Comparison of ENCODE assay signal across 21 cellular contexts in genomic region chr9:84843175-84843824, GRCh38.
DNase-seq lines count a peak whose midpoint lies in the region; ATAC-seq and TF ChIP-seq lines count a peak whose summit lies in the region.
"Had no signal": no experiment of that assay in that cellular context is flagged by ENCODE, and none has a peak within 500 bp of the region (broad histone marks: within the 10 kb centered on the region; RNA-seq: fewer than 3 reads in every experiment).

No MANE protein-coding gene starts in this region.

- DNase-seq in WTC11 (ENCODE audit: low spot score) (no peak), colonic mucosa (peak; percentile 47), mesendoderm (peak; percentile 33), transverse colon (peak; percentile 19), NCI-H2029 treated with DMSO at 0.1 percent for 48 hours (lab: John Stamatoyannopoulos, UW) (no peak), NCI-H2171 (lab: John Stamatoyannopoulos, UW) (no peak), NCI-H1048 (lab: John Stamatoyannopoulos, UW) (no peak)
- DNase-seq: BE2C; C1 segment of cervical spinal cord; CD4-positive, CD25-positive, alpha-beta regulatory T cell; CD8-positive, alpha-beta memory T cell; COR-L47; DMS 273 treated with DMSO at 0.1 percent for 48 hours; DMS53; DND-41; EL; GOT3; H9; IMR-90 had no signal

- H3K9me3 ChIP-seq in colonic mucosa (no peaks in the 10 kb centered on the region), transverse colon (no peaks in the 10 kb centered on the region)
- H3K9me3 ChIP-seq: BE2C had no signal

- no peak overlapping the region for H2BK15ac ChIP-seq in mesendoderm (replicated peaks; ENCODE audit: low read depth)

- H3K27ac Mint-ChIP-seq in WTC11: no peak overlapping the region
- H3K27ac Mint-ChIP-seq: CD4-positive, CD25-positive, alpha-beta regulatory T cell; CD8-positive, alpha-beta memory T cell; H9 had no signal

- H3K18ac ChIP-seq in mesendoderm (ENCODE audit: low read length): no peak overlapping the region

- no peak for TF ChIP-seq POLR2A in transverse colon (IDR thresholded peaks at IDR 0.05)

- no peak overlapping the region for H4K5ac ChIP-seq in mesendoderm (ENCODE audit: low read length)

- H2AK5ac ChIP-seq in mesendoderm (ENCODE audit: low read length): no peak overlapping the region

- H3K9ac ChIP-seq in colonic mucosa (ENCODE audit: low read depth in 2 of 2, low read length in 2 of 2) (no peak overlapping the region), mesendoderm (ENCODE audit: low read length) (no peak overlapping the region)

- H3K4me1 ChIP-seq in colonic mucosa (no peaks in the 10 kb centered on the region), mesendoderm (ENCODE audit: control insufficient read depth, low read depth, low read length) (no peaks in the 10 kb centered on the region), transverse colon (peaks cover 0 to 12% (median 0%) of the 10 kb centered on the region in 4 donors)
- H3K4me1 ChIP-seq: BE2C had no signal

- CTCF ChIA-PET in WTC11 (lab: Charles Lee): interaction anchor here (0.5 kb wide), 1 partner anchor 11 kb away, joined by 5 read pairs; no protein-coding TSS in a partner anchor

- no peak overlapping the region for H4K8ac ChIP-seq in mesendoderm (ENCODE audit: low read depth, low read length)

- H3K4me3 Mint-ChIP-seq in WTC11: no peak overlapping the region
- H3K4me3 Mint-ChIP-seq: CD4-positive, CD25-positive, alpha-beta regulatory T cell; CD8-positive, alpha-beta memory T cell; H9 had no signal

- H3K4me1 Mint-ChIP-seq in WTC11: peaks cover 41% of the 10 kb centered on the region
- H3K4me1 Mint-ChIP-seq: CD4-positive, CD25-positive, alpha-beta regulatory T cell; CD8-positive, alpha-beta memory T cell had no signal

- no peak overlapping the region for H3K4me2 ChIP-seq in mesendoderm (ENCODE audit: low read length)

- no peak for ATAC-seq in WTC11
- ATAC-seq: K562 had no signal

- H2BK5ac ChIP-seq in mesendoderm (ENCODE audit: low read length): no peak overlapping the region

- POLR2A ChIA-PET in WTC11 (lab: Charles Lee): no interaction called here

- no peak for TF ChIP-seq EP300 in transverse colon (IDR thresholded peaks at IDR 0.05; ENCODE audit: low read depth)

- in situ Hi-C loops in transverse colon (cut with MboI; ENCODE audit: low pct_ligation_motif_present in 1 of 4, low pct_unique_long_range_greater_than_20kb in 1 of 4, low sequenced_read_pairs in 3 of 4): no loop called here

- H3K23ac ChIP-seq in mesendoderm (ENCODE audit: low read length): no peak overlapping the region

- WGBS in mesendoderm (ENCODE audit: extremely low coverage, insufficient coverage, low lambda C conversion rate): no CpG with 5 or more reads among the region's 5 CpGs
- WGBS in transverse colon (ENCODE audit: low coverage in 1 of 2), 2 donors: 29 to 50% methylated on average over 1 to 5 of the region's 5 CpGs

- H3K36me3 ChIP-seq in colonic mucosa: no peaks in the 10 kb centered on the region
- no peaks in the 10 kb centered on the region for H3K36me3 ChIP-seq in mesendoderm (ENCODE audit: control insufficient read depth, insufficient read depth, low read length)
- no peaks in the 10 kb centered on the region for H3K36me3 ChIP-seq in transverse colon
- H3K36me3 ChIP-seq: BE2C had no signal

- no peak overlapping the region for H2BK120ac ChIP-seq in mesendoderm (ENCODE audit: low read depth, low read length)

- no peak for TF ChIP-seq CTCF in WTC11 (IDR thresholded peaks at IDR 0.05)
- TF ChIP-seq CTCF in colonic mucosa (IDR thresholded peaks at IDR 0.05): no peak
- no peak for TF ChIP-seq CTCF in transverse colon (IDR thresholded peaks at IDR 0.05)

- H3K4me3 ChIP-seq in colonic mucosa (no peak overlapping the region), mesendoderm (ENCODE audit: low read length) (no peak overlapping the region), transverse colon (no peak overlapping the region)
- H3K4me3 ChIP-seq: K562 had no signal

- H3K27me3 Mint-ChIP-seq in WTC11 (ENCODE audit: low read depth): peaks cover 56% of the 10 kb centered on the region
- H3K27me3 Mint-ChIP-seq: CD4-positive, CD25-positive, alpha-beta regulatory T cell had no signal

- intact Hi-C loops in colonic mucosa (cut with DNase I): no loop called here
- intact Hi-C loops in transverse colon (cut with DNase I; ENCODE audit: low total_unique reads): no loop called here

- no peak overlapping the region for H3K27ac ChIP-seq in colonic mucosa
- H3K27ac ChIP-seq in mesendoderm (ENCODE audit: low read depth, low read length): no peak overlapping the region
- H3K27ac ChIP-seq in transverse colon: no peak overlapping the region
- H3K27ac ChIP-seq: HL-60 had no signal

- H3K4ac ChIP-seq in mesendoderm (ENCODE audit: low read depth, low read length): no peak overlapping the region

- no peak overlapping the region for H3K56ac ChIP-seq in mesendoderm (ENCODE audit: low read length)

- H3K9me3 Mint-ChIP-seq in WTC11: peaks cover 8% of the 10 kb centered on the region

- H3K79me1 ChIP-seq in mesendoderm (ENCODE audit: low read length): no peaks in the 10 kb centered on the region

- no peaks in the 10 kb centered on the region for H3K79me2 ChIP-seq in mesendoderm (ENCODE audit: control insufficient read depth, insufficient read depth, low read length)

- no peaks in the 10 kb centered on the region for H3K27me3 ChIP-seq in colonic mucosa
- no peaks in the 10 kb centered on the region for H3K27me3 ChIP-seq in mesendoderm (ENCODE audit: insufficient read depth, low read length, poor library complexity)
- H3K27me3 ChIP-seq in transverse colon: no peaks in the 10 kb centered on the region
- H3K27me3 ChIP-seq: BE2C had no signal

- H3K36me3 Mint-ChIP-seq in WTC11: peaks cover 4% of the 10 kb centered on the region; the same call in 1 of the 2 replicates
- H3K36me3 Mint-ChIP-seq: CD4-positive, CD25-positive, alpha-beta regulatory T cell; CD8-positive, alpha-beta memory T cell had no signal

TF ChIP-seq in WTC11, 78 proteins besides CTCF, POLR2A, EP300 and RAD21:
- TF ChIP-seq USF2 (CRISPR knock-in tag; IDR thresholded peaks at IDR 0.05) (peak; percentile 43), E2F4 (CRISPR knock-in tag; IDR thresholded peaks at IDR 0.05; ENCODE audit: borderline replicate concordance, low read depth) (no peak)

Comparison
In these comparisons a context has a peak if more than half of its experiments do, and no peak if none do; other contexts are left out.
1. DNase-seq: peak in colonic mucosa (single experiment), mesendoderm (single experiment) and transverse colon (single experiment); none in WTC11 (single experiment), NCI-H2029 treated with DMSO at 0.1 percent for 48 hours (single experiment), NCI-H2171 (single experiment) and NCI-H1048 (single experiment).